ENCODE assay signal across 27 cellular contexts in the genomic region with DNA sequence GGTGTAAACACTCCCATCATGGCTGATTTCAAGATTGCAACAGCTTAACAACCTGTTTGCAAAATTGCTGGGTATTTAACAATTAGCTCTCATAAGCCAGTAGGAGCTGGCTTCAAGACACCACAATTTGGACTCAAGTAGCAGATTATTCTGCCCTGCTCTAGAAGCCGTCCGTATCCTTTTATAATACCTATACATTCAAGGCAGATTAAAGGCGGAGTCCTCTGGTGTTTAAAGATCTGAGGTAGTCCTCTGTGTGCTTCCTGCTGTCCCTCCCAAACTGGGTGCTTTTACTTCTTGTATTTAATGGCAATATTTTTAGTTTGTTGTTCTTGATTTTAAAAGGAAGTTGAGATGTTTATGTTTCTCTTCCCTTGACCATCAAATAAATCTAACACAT.
"Had no signal": no experiment of that assay in that cellular context is flagged by ENCODE, and none has a peak within 500 bp of the region (broad histone marks: within the 10 kb centered on the region; RNA-seq: fewer than 3 reads in every experiment).

No MANE protein-coding gene starts in this region.

- DNase-seq: activated B cell treated with CpG ODN at 0.5 μM for 24 hours; activated CD4-positive, alpha-beta T cell treated with anti-CD3 and anti-CD28 coated beads for 48 hours; activated CD4-positive, alpha-beta T cell treated with anti-CD3 and anti-CD28 coated beads, Interleukin-2, amount 50 U/mL, for 1 hour; activated CD4-positive, alpha-beta T cell treated with anti-CD3 and anti-CD28 coated beads, Interleukin-2, amount 50 U/mL, for 48 hours; activated CD8-positive, alpha-beta memory T cell treated with anti-CD3 and anti-CD28 coated beads for 24 hours; activated CD8-positive, alpha-beta T cell treated with anti-CD3 and anti-CD28 coated beads for 36 hours; activated effector memory CD4-positive, alpha-beta T cell treated with Interleukin-2 at 50 U/mL for 16 hours; activated gamma-delta T cell treated with Interleukin-2 at 50 U/mL for 16 hours; activated naive CD4-positive, alpha-beta T cell treated with anti-CD3 and anti-CD28 coated beads, Interleukin-2, amount 50 U/mL, for 16 hours; activated naive CD4-positive, alpha-beta T cell treated with Interleukin-2 at 50 U/mL for 16 hours; activated T-cell treated with anti-CD3 and anti-CD28 coated beads, Interleukin-2, amount 50 U/mL, for 4 hours; amniotic stem cell; anterior cingulate cortex; brain microvascular endothelial cell; dorsolateral prefrontal cortex; effector memory CD4-positive, alpha-beta T cell; endodermal cell; foreskin melanocyte; heart right ventricle; T1000; WERI-Rb-1 had no signal

- ATAC-seq: activated CD4-positive, CD25-positive, alpha-beta regulatory T cell treated with anti-CD3 and anti-CD28 coated beads, Interleukin-2, amount 50 U/mL, for 24 hours; activated CD8-positive, alpha-beta T cell treated with anti-CD3 and anti-CD28 coated beads for 36 hours; activated T-cell treated with anti-CD3 and anti-CD28 coated beads, Interleukin-2, amount 50 U/mL, for 4 hours; activated T-helper 17 cell treated with anti-CD3 and anti-CD28 coated beads, Interleukin-2, amount 50 U/mL, for 72 hours; gastroesophageal sphincter; heart right ventricle had no signal

- H3K36me3 ChIP-seq: brain microvascular endothelial cell, esophagus muscularis mucosa, gastroesophageal sphincter, heart right ventricle, WERI-Rb-1 had no signal

- H3K4me3 ChIP-seq: coronary artery, dorsolateral prefrontal cortex, esophagus muscularis mucosa, gastroesophageal sphincter, heart right ventricle, hepatocyte had no signal

- H3K27ac ChIP-seq: brain microvascular endothelial cell, coronary artery, dorsolateral prefrontal cortex, esophagus muscularis mucosa, gastroesophageal sphincter, heart right ventricle, hepatocyte, WERI-Rb-1 had no signal

- H3K4me1 ChIP-seq: esophagus muscularis mucosa, gastroesophageal sphincter, heart right ventricle had no signal

- H3K9me3 ChIP-seq: esophagus muscularis mucosa, gastroesophageal sphincter, heart right ventricle had no signal
